ENCODE assay signal across 8 cellular contexts in genomic region chr5:1468247-1468612, GRCh38. TPM values are rescaled to one million over a fixed set of nuclear protein-coding genes. Genes with fewer than 3 reads are reported as not detected.
DNase-seq lines count a peak whose midpoint lies in the region; ATAC-seq and TF ChIP-seq lines count a peak whose summit lies in the region.

No MANE protein-coding gene starts in this region.

- CTCF ChIA-PET in activated CD8-positive, alpha-beta T cell treated with anti-CD3 and anti-CD28 coated beads, Interleukin-2, amount 10 ng/mL, durations not matched to agents 7 days and 5 days (lab: Charles Lee): interaction anchor here (0.6 kb wide), 1 partner anchor 83 kb away, joined by 3 read pairs; no protein-coding TSS in a partner anchor

- H3K36me3 Mint-ChIP-seq in activated CD8-positive, alpha-beta T cell treated with anti-CD3 and anti-CD28 coated beads, Interleukin-2, amount 10 ng/mL, durations not matched to agents 7 days and 5 days (ENCODE audit: low read depth): peaks cover 50% of the 10 kb centered on the region

- POLR2A ChIA-PET in activated CD8-positive, alpha-beta T cell treated with anti-CD3 and anti-CD28 coated beads, Interleukin-2, amount 10 ng/mL, durations not matched to agents 7 days and 5 days (lab: Charles Lee): no interaction called here

- H3K27ac Mint-ChIP-seq in activated CD8-positive, alpha-beta T cell treated with anti-CD3 and anti-CD28 coated beads, Interleukin-2, amount 10 ng/mL, durations not matched to agents 7 days and 5 days: no peak overlapping the region

- no peak overlapping the region for H3K4me3 Mint-ChIP-seq in activated CD8-positive, alpha-beta T cell treated with anti-CD3 and anti-CD28 coated beads, Interleukin-2, amount 10 ng/mL, durations not matched to agents 7 days and 5 days

- H3K4me1 Mint-ChIP-seq in activated CD8-positive, alpha-beta T cell treated with anti-CD3 and anti-CD28 coated beads, Interleukin-2, amount 10 ng/mL, durations not matched to agents 7 days and 5 days (ENCODE audit: low read depth): no peaks in the 10 kb centered on the region

- no peaks in the 10 kb centered on the region for H3K9me3 Mint-ChIP-seq in activated CD8-positive, alpha-beta T cell treated with anti-CD3 and anti-CD28 coated beads, Interleukin-2, amount 10 ng/mL, durations not matched to agents 7 days and 5 days (ENCODE audit: insufficient read depth)

- ATAC-seq in activated CD8-positive, alpha-beta T cell treated with anti-CD3 and anti-CD28 coated beads, Interleukin-2, amount 10 ng/mL, durations not matched to agents 7 days and 5 days: no peak
- ATAC-seq in left ventricle myocardium superior (peak; percentile 32), GM21390 (IDR thresholded peaks at IDR 0.05; ENCODE audit: unreplicated experiment) (no peak), GM21717 (IDR thresholded peaks at IDR 0.05; ENCODE audit: unreplicated experiment) (no peak)

- H3K27me3 Mint-ChIP-seq in activated CD8-positive, alpha-beta T cell treated with anti-CD3 and anti-CD28 coated beads, Interleukin-2, amount 10 ng/mL, durations not matched to agents 7 days and 5 days (ENCODE audit: low read depth): no peaks in the 10 kb centered on the region

- TF ChIP-seq CTCF in GM12874 (IDR thresholded peaks at IDR 0.05; ENCODE audit: insufficient read depth, low read depth, low read length): peak; percentile 51

- DNase-seq in AG08395 (ENCODE audit: low spot score): peak; percentile 38
- peak; percentile 35 for DNase-seq in activated CD8-positive, alpha-beta T cell treated with anti-CD3 and anti-CD28 coated beads, Interleukin-2, amount 10 ng/mL, durations not matched to agents 7 days and 5 days
- peak; percentile 44 for DNase-seq in left ventricle myocardium superior
- DNase-seq in stimulated activated CD8-positive, alpha-beta memory T cell treated with anti-CD3 and anti-CD28 coated beads, Interleukin-4, amount 100 ng/mL, for 48 hours: peak; percentile 53
- no peak for DNase-seq in NCI-H1105 (lab: John Stamatoyannopoulos, UW)

- intact Hi-C loops in left ventricle myocardium superior (cut with micrococcal nuclease): no loop called here

RNA-seq across cellular contexts. Expression of gene SLC6A3, which starts 23.0 kb away (rescaled TPM):
- not detected for total RNA-seq in activated CD8-positive, alpha-beta T cell treated with anti-CD3 and anti-CD28 coated beads, Interleukin-2, amount 10 ng/mL, durations not matched to agents 7 days and 5 days
- not detected for total RNA-seq in left ventricle myocardium superior

RNA-seq across cellular contexts. Expression of gene LPCAT1, which starts 55.5 kb away (rescaled TPM):
- 10 to 100 TPM; 60.8 to 68.3 TPM for total RNA-seq in activated CD8-positive, alpha-beta T cell treated with anti-CD3 and anti-CD28 coated beads, Interleukin-2, amount 10 ng/mL, durations not matched to agents 7 days and 5 days
- 13.4 TPM for total RNA-seq in left ventricle myocardium superior
